16 cellular contexts compared by ENCODE assay signal in the genomic region with DNA sequence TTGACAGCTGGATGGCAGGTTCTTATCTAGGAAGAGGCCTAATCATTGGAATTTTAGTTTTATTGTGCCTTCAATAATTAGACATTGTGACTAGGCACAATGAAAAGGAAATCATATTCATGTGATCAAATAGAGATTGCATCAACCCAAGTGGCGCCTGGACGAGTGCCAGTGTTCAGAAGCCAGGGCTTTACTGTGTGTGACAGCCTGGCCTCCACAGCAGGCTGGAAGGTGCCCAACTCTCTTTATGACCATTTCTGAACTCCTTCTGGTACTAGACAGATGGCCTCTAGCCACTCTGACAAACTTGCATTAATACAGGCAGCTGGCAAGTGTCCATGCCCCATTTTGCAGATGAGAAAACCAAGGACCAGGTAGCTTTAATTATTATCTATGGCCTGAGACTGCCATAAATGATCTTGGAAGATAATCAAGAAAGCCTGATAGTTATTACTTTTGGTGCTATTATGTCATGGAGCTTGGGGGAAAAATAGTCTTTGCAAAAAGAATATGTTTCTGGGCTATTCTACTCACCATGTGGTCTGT. TPM values are rescaled to one million over a fixed set of nuclear protein-coding genes. Genes with fewer than 3 reads are reported as not detected.
A peak's percentile ranks its signal among the peaks of the same experiment; 100 is the strongest.
DNase-seq lines count a peak whose midpoint lies in the region; ATAC-seq and TF ChIP-seq lines count a peak whose summit lies in the region.
"Had no signal": no experiment of that assay in that cellular context is flagged by ENCODE, and none has a peak within 500 bp of the region (broad histone marks: within the 10 kb centered on the region; RNA-seq: fewer than 3 reads in every experiment).

No MANE protein-coding gene starts in this region.

- H3K9me2 ChIP-seq in SK-N-SH, result no peaks in the 10 kb centered on the region

- H4K20me1 ChIP-seq in SK-N-SH (ENCODE audit: insufficient read depth), result no peaks in the 10 kb centered on the region

- H3K36me3 ChIP-seq in SK-N-SH (replicated peaks in 1 of 2; ENCODE audit: control insufficient read depth in 1 of 2, insufficient read depth in 2 of 2, low read length in 1 of 2) (no peaks in the 10 kb centered on the region), lower lobe of right lung (no peaks in the 10 kb centered on the region)
- H3K36me3 ChIP-seq: cardiac muscle cell had no signal

- TF ChIP-seq EP300 in SK-N-SH (IDR thresholded peaks at IDR 0.05; ENCODE audit: borderline replicate concordance in 1 of 2, low read depth in 1 of 2, low read length in 1 of 2), result peak in 1 of 2 experiments; percentile 72; a peak in 2 of 4 replicates

- no peak for TF ChIP-seq RAD21 in SK-N-SH (IDR thresholded peaks at IDR 0.05; ENCODE audit: low read length)

- H3F3A ChIP-seq in SK-N-SH (replicated peaks; ENCODE audit: insufficient read depth), result no peaks in the 10 kb centered on the region

- POLR2A ChIA-PET in SK-N-SH (lab: Yijun Ruan, JAX), result no interaction called here

- H3K4me3 ChIP-seq in SK-N-SH (ENCODE audit: low read depth in 2 of 2, low read length in 1 of 2) (no peak overlapping the region), lower lobe of right lung (no peak overlapping the region)
- H3K4me3 ChIP-seq: cardiac muscle cell had no signal

- no peak overlapping the region for H2AFZ ChIP-seq in SK-N-SH (ENCODE audit: low read depth)

- intact Hi-C loops in lower lobe of right lung (cut with DNase I) (no loop called here), Right ventricle myocardium inferior (cut with DNase I) (no loop called here)

- H3K4me2 ChIP-seq in SK-N-SH, result no peak overlapping the region

- H3K9ac ChIP-seq in SK-N-SH, result no peak overlapping the region

- ATAC-seq in lower lobe of right lung (peak; percentile 70 to 77), HG03108 (IDR thresholded peaks at IDR 0.05; ENCODE audit: unreplicated experiment) (no peak), Right ventricle myocardium inferior (no peak)
- ATAC-seq: Panc1 had no signal

- no peaks in the 10 kb centered on the region for H3K79me2 ChIP-seq in SK-N-SH (ENCODE audit: insufficient read depth)

- no peak for TF ChIP-seq CTCF in SK-N-SH (IDR thresholded peaks at IDR 0.05)
- no peak for TF ChIP-seq CTCF in lower lobe of right lung (IDR thresholded peaks at IDR 0.05)

- H3K4me1 ChIP-seq in SK-N-SH (ENCODE audit: control insufficient read depth in 1 of 2, insufficient read depth in 2 of 2, low read depth in 1 of 2, low read length in 1 of 2) (no peaks in the 10 kb centered on the region; a peak in 1 of 4 replicates), lower lobe of right lung (no peaks in the 10 kb centered on the region)

- WGBS in SK-N-SH (ENCODE audit: low lambda C conversion rate), result 24% methylated on average over 2 of the region's 2 CpGs

- CTCF ChIA-PET in SK-N-SH (lab: Yijun Ruan, JAX), result no interaction called here

- no peaks in the 10 kb centered on the region for H3K27me3 ChIP-seq in SK-N-SH (ENCODE audit: insufficient read depth)
- H3K27me3 ChIP-seq in lower lobe of right lung (ENCODE audit: low read depth), result no peaks in the 10 kb centered on the region
- H3K27me3 ChIP-seq: cardiac muscle cell had no signal

- H3K27ac ChIP-seq in SK-N-SH (ENCODE audit: low read depth in 2 of 2, low read length in 1 of 2) (peak overlapping the region in 1 of 2 experiments; percentile 50; a peak in 1 of 4 replicates), lower lobe of right lung (no peak overlapping the region)
- H3K27ac ChIP-seq: cardiac muscle cell had no signal

- H3K9me3 ChIP-seq in SK-N-SH, result no peaks in the 10 kb centered on the region; the same call in 1 of the 2 replicates
- H3K9me3 ChIP-seq in lower lobe of right lung, result no peaks in the 10 kb centered on the region

- DNase-seq in DMS153 treated with DMSO at 0.1 percent for 48 hours (lab: John Stamatoyannopoulos, UW; ENCODE audit: unreplicated experiment), result peak; percentile 93
- peak; percentile 85 to 97 for DNase-seq in NCI-H2081 (lab: John Stamatoyannopoulos, UW)
- peak; percentile 64 for DNase-seq in SK-N-SH
- DNase-seq in lower lobe of right lung, result peak; percentile 84
- no peak for DNase-seq in T-helper 2 cell
- DNase-seq in stimulated activated naive CD4-positive, alpha-beta T cell (lab: John Stamatoyannopoulos, UW), result no peak
- DNase-seq in Right ventricle myocardium inferior (ENCODE audit: missing footprints), result no peak
- DNase-seq: activated naive CD4-positive, alpha-beta T cell treated with anti-CD3 and anti-CD28 coated beads, Interleukin-2, amount 50 U/mL, for 16 hours; mesendoderm; stimulated activated CD4-positive, alpha-beta T cell treated with anti-CD3 and anti-CD28 coated beads, Interleukin-2, amount 100 ng/mL, for 24 hours had no signal

TF ChIP-seq in SK-N-SH, 30 proteins besides CTCF, POLR2A, EP300 and RAD21:
- TF ChIP-seq FOXM1 (IDR thresholded peaks at IDR 0.05; ENCODE audit: low read depth) (no peak), MXI1 (IDR thresholded peaks at IDR 0.05; ENCODE audit: low read depth, low read length) (peak; percentile 15; the same call in 1 of the 2 replicates)

RNA-seq across cellular contexts. Expression of a gene that starts 8.3 kb away (rescaled TPM):
- 0.05 and 0.07 TPM in 2 replicates for polyA plus RNA-seq in SK-N-SH (2012; rRNA removed)
- polyA plus RNA-seq in SK-N-SH (2012; cell fraction: cytosol; rRNA removed), result 0.04 and 0.28 TPM in 2 replicates
- polyA plus RNA-seq in SK-N-SH (2012; cell fraction: nucleus; rRNA removed), result 0.17 and 0.58 TPM in 2 replicates
- total RNA-seq in lower lobe of right lung (3.4 TPM), Right ventricle myocardium inferior (0.24 TPM)
- total RNA-seq: cardiac muscle cell, Daoy, H1, HT1080 had no signal
- polyA plus RNA-seq: cardiac muscle cell, H1 had no signal

Comparison
In these comparisons a context has a peak if more than half of its experiments do, and no peak if none do; other contexts are left out.
1. DNase-seq: peak in DMS153 treated with DMSO at 0.1 percent for 48 hours (single experiment), NCI-H2081 (2 of 2), SK-N-SH (single experiment) and lower lobe of right lung (single experiment); none in T-helper 2 cell (0 of 5), stimulated activated naive CD4-positive, alpha-beta T cell (0 of 6) and Right ventricle myocardium inferior (single experiment).
2. ATAC-seq: peak in lower lobe of right lung (2 of 2); none in HG03108 (single experiment) and Right ventricle myocardium inferior (single experiment).